22 cellular contexts compared by ENCODE assay signal in the genomic region with DNA sequence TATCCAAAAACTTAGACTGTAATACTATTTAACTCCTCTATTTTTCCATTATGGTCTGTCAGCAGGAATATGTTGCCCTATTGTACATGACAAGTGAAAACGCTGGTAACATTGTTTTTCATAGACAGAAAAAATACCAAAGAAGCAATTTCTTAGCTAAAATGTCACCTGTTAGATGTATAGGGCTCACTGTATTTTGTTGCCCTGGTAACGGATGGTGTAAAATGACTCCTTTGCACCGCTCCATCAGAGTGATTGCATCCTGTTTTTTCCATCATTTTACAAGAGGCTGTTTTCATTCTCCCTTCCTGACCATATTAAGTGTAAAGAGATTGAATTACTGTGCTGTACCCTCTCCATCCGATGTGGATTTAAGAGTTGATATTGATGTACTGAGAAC.
"Had no signal": no experiment of that assay in that cellular context is flagged by ENCODE, and none has a peak within 500 bp of the region (broad histone marks: within the 10 kb centered on the region; RNA-seq: fewer than 3 reads in every experiment).

No MANE protein-coding gene starts in this region.

- H3K27ac Mint-ChIP-seq: naive thymus-derived CD4-positive, alpha-beta T cell; nephron progenitor cell; stimulated activated naive B cell treated with anti-CD40 and anti-IgM and Interleukin-4, amounts not matched to agents 10 μg/mL and 1 μg/mL and 100 μg/mL, for 72 hours; stimulated activated naive CD8-positive, alpha-beta T cell treated with anti-CD3 and anti-CD28 coated beads, Interleukin-15, amount 100 ng/mL, for 72 hours had no signal

- H3K79me2 ChIP-seq: hepatocyte had no signal

- DNase-seq: cortex of kidney; dorsolateral prefrontal cortex; effector CD8-positive, alpha-beta T cell; foreskin melanocyte; head of caudate nucleus; mammary epithelial cell; naive thymus-derived CD4-positive, alpha-beta T cell; nephron progenitor cell; psoas muscle; retina; right lobe of liver; stimulated activated CD4-positive, alpha-beta T cell treated with anti-CD3 and anti-CD28 coated beads, Interleukin-15, amount 100 ng/mL, for 24 hours; stimulated activated CD4-positive, alpha-beta T cell treated with anti-CD3 and anti-CD28 coated beads, Interleukin-1b, Interleukin-23, amount 100 ng/mL, for 48 hours; stimulated activated CD4-positive, alpha-beta T cell treated with anti-CD3 and anti-CD28 coated beads, Interleukin-4, amount 100 ng/mL, for 4 hours; stimulated activated naive B cell treated with anti-CD40 and anti-IgM and Interleukin-4, amounts not matched to agents 10 μg/mL and 1 μg/mL and 100 μg/mL, for 72 hours; stimulated activated naive CD8-positive, alpha-beta T cell treated with anti-CD3 and anti-CD28 coated beads, Interleukin-15, amount 100 ng/mL, for 72 hours; testis; upper lobe of right lung had no signal

- H3K27me3 ChIP-seq: hepatocyte, neutrophil, right lobe of liver, testis, tibial nerve, upper lobe of right lung had no signal

- H3K4me1 ChIP-seq: psoas muscle, right lobe of liver, testis, tibial nerve, upper lobe of right lung had no signal

- H3K36me3 ChIP-seq: neutrophil, right lobe of liver, tibial nerve, upper lobe of right lung had no signal

- H3K4me3 Mint-ChIP-seq: naive thymus-derived CD4-positive, alpha-beta T cell; nephron progenitor cell; stimulated activated naive B cell treated with anti-CD40 and anti-IgM and Interleukin-4, amounts not matched to agents 10 μg/mL and 1 μg/mL and 100 μg/mL, for 72 hours; stimulated activated naive CD8-positive, alpha-beta T cell treated with anti-CD3 and anti-CD28 coated beads, Interleukin-15, amount 100 ng/mL, for 72 hours had no signal

- H3K36me3 Mint-ChIP-seq: naive thymus-derived CD4-positive, alpha-beta T cell had no signal

- ATAC-seq: left lobe of liver; naive thymus-derived CD4-positive, alpha-beta T cell; psoas muscle; right lobe of liver; stimulated activated naive B cell treated with anti-CD40 and anti-IgM and Interleukin-4, amounts not matched to agents 10 μg/mL and 1 μg/mL and 100 μg/mL, for 72 hours; stimulated activated naive CD8-positive, alpha-beta T cell treated with anti-CD3 and anti-CD28 coated beads, Interleukin-15, amount 100 ng/mL, for 72 hours; upper lobe of right lung had no signal

- H2AFZ ChIP-seq: hepatocyte had no signal

- H3K27ac ChIP-seq: dorsolateral prefrontal cortex, hepatocyte, neutrophil, psoas muscle, right lobe of liver, testis, tibial nerve, upper lobe of right lung had no signal

- H3K4me3 ChIP-seq: dorsolateral prefrontal cortex, hepatocyte, psoas muscle, right lobe of liver, testis, tibial nerve, upper lobe of right lung had no signal

- H3K4me2 ChIP-seq: hepatocyte had no signal

- H3K4me1 Mint-ChIP-seq: naive thymus-derived CD4-positive, alpha-beta T cell; nephron progenitor cell; stimulated activated naive CD8-positive, alpha-beta T cell treated with anti-CD3 and anti-CD28 coated beads, Interleukin-15, amount 100 ng/mL, for 72 hours had no signal

- H3K27me3 Mint-ChIP-seq: stimulated activated naive CD8-positive, alpha-beta T cell treated with anti-CD3 and anti-CD28 coated beads, Interleukin-15, amount 100 ng/mL, for 72 hours had no signal
